Comparison of ENCODE assay signal across 15 cellular contexts in genomic region chr2:9169310-9170107, GRCh38.
"Had no signal": no experiment of that assay in that cellular context is flagged by ENCODE, and none has a peak within 500 bp of the region (broad histone marks: within the 10 kb centered on the region; RNA-seq: fewer than 3 reads in every experiment).

No MANE protein-coding gene starts in this region.

- H3K4me3 ChIP-seq: gastrocnemius medialis, heart right ventricle, ovary, stomach, thoracic aorta had no signal

- H3K36me3 Mint-ChIP-seq: activated CD8-positive, alpha-beta memory T cell treated with anti-CD3 and anti-CD28 coated beads, Interleukin-2, amount 10 ng/mL, durations not matched to agents 7 days and 5 days; activated naive CD8-positive, alpha-beta T cell; brain had no signal

- H3K27me3 ChIP-seq: gastrocnemius medialis, heart right ventricle, ovary, stomach had no signal

- H3K9me3 ChIP-seq: gastrocnemius medialis, heart right ventricle, ovary, stomach, thoracic aorta had no signal

- H3K27ac Mint-ChIP-seq: activated CD8-positive, alpha-beta memory T cell treated with anti-CD3 and anti-CD28 coated beads, Interleukin-2, amount 10 ng/mL, durations not matched to agents 7 days and 5 days; activated naive CD8-positive, alpha-beta T cell; activated T-cell treated with anti-CD3 and anti-CD28 coated beads, Interleukin-2, amount 50 U/mL, for 24 hours; brain had no signal

- H3K27ac ChIP-seq: gastrocnemius medialis, ovary, thoracic aorta had no signal

- ATAC-seq: activated CD8-positive, alpha-beta memory T cell treated with anti-CD3 and anti-CD28 coated beads, Interleukin-2, amount 10 ng/mL, durations not matched to agents 7 days and 5 days; gastrocnemius medialis had no signal

- H3K4me1 ChIP-seq: gastrocnemius medialis had no signal

- H3K4me3 Mint-ChIP-seq: activated CD8-positive, alpha-beta memory T cell treated with anti-CD3 and anti-CD28 coated beads, Interleukin-2, amount 10 ng/mL, durations not matched to agents 7 days and 5 days; activated naive CD8-positive, alpha-beta T cell; activated T-cell treated with anti-CD3 and anti-CD28 coated beads, Interleukin-2, amount 50 U/mL, for 24 hours; brain had no signal

- H3K9me3 Mint-ChIP-seq: activated T-cell treated with anti-CD3 and anti-CD28 coated beads, Interleukin-2, amount 50 U/mL, for 24 hours had no signal

- H3K36me3 ChIP-seq: gastrocnemius medialis, heart right ventricle, ovary, stomach, thoracic aorta had no signal

- H3K4me1 Mint-ChIP-seq: activated CD8-positive, alpha-beta memory T cell treated with anti-CD3 and anti-CD28 coated beads, Interleukin-2, amount 10 ng/mL, durations not matched to agents 7 days and 5 days had no signal

- DNase-seq: activated CD4-positive, alpha-beta T cell treated with anti-CD3 and anti-CD28 coated beads for 1 hour; activated CD4-positive, alpha-beta T cell treated with anti-CD3 and anti-CD28 coated beads, Interleukin-2, amount 50 U/mL, for 48 hours; activated CD8-positive, alpha-beta memory T cell treated with anti-CD3 and anti-CD28 coated beads, Interleukin-2, amount 10 ng/mL, durations not matched to agents 7 days and 5 days; activated effector memory CD4-positive, alpha-beta T cell treated with Interleukin-2 at 50 U/mL for 16 hours; activated T-cell treated with anti-CD3 and anti-CD28 coated beads, Interleukin-2, amount 50 U/mL, for 24 hours; amygdala; dermis blood vessel endothelial cell; gastrocnemius medialis; heart right ventricle; left ventricle myocardium superior; ovary; stomach had no signal
